Comparison of ENCODE assay signal across 8 cellular contexts in the genomic region with DNA sequence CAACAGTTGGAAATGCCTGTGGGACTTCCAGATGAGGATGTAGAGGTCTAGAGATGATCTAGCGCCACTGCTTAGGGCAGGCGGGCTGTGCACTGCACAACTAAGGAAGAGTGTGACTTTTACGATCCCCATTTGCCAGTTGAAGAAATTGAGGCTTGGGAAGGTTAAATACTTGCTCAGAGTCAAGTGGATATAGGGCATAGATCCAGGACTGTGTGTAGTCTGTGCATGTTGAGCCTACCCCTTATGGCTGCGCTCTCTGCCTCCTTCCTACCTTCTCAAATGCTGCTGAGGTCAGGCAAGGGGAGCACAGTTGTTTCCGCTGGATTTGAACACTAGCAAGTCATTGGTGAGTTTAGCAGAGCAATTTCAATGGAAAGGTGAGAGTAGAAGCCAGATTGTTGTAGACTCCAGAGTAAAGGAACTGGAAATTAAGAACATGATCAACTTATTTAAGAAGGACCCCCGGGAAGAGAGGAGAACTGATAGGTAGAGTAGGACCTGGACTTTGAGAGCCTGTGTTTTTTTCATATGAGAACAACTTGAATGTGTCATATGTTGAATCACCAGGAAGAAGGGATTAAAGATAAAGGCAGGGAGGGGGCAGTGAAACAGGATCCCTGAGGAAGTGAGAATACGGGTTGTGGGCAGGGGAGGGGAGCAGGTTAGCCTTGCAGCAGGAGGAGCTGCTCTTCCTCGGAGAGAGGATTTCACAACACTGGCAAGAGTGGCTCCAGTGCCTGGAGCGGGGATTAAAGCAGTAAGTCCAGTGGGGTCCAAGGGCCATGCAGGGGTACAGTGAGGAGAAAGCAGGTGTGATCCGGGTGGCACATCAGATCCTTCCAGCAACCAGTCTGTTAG. TPM values are rescaled to one million over a fixed set of nuclear protein-coding genes. Genes with fewer than 3 reads are reported as not detected.
DNase-seq lines count a peak whose midpoint lies in the region; ATAC-seq and TF ChIP-seq lines count a peak whose summit lies in the region.

No MANE protein-coding gene starts in this region.

- no peaks in the 10 kb centered on the region for H3K9me3 ChIP-seq in WERI-Rb-1 (ENCODE audit: severe bottlenecking)
- H3K9me3 ChIP-seq in upper lobe of left lung: no peaks in the 10 kb centered on the region

- peaks cover 44 to 77% (median 62%) of the 10 kb centered on the region in 4 donors for H3K4me1 ChIP-seq in upper lobe of left lung

- no peak for TF ChIP-seq EP300 in upper lobe of left lung (IDR thresholded peaks at IDR 0.05)

- 48 to 58% methylated on average over 10 of the region's 10 CpGs for WGBS in upper lobe of left lung, 2 donors

- H3K36me3 ChIP-seq in WERI-Rb-1: no peaks in the 10 kb centered on the region
- peaks cover 7 to 31% (median 23%) of the 10 kb centered on the region in 4 donors for H3K36me3 ChIP-seq in upper lobe of left lung

- H3K27me3 ChIP-seq in WERI-Rb-1 (ENCODE audit: insufficient read depth, low read depth, severe bottlenecking) (no peaks in the 10 kb centered on the region), upper lobe of left lung (no peaks in the 10 kb centered on the region)

- H3K27ac ChIP-seq in WERI-Rb-1: no peak overlapping the region
- H3K27ac ChIP-seq in upper lobe of left lung: peak overlapping the region; percentile 78 to 99 (median 98)

- peak overlapping the region; percentile 91 for H3K4me3 ChIP-seq in AG10803 (ENCODE audit: low read length)
- no peak overlapping the region for H3K4me3 ChIP-seq in WERI-Rb-1 (ENCODE audit: low read depth, low read length)
- H3K4me3 ChIP-seq in upper lobe of left lung: peak overlapping the region in 2 of 4 donors; percentile 94

- TF ChIP-seq CTCF in AG10803 (conservative IDR thresholded peaks at IDR 0.05; ENCODE audit: low read length): peak; percentile 25
- no peak for TF ChIP-seq CTCF in WERI-Rb-1 (IDR thresholded peaks at IDR 0.05; ENCODE audit: low read depth, low read length)
- no peak for TF ChIP-seq CTCF in upper lobe of left lung (IDR thresholded peaks at IDR 0.05)
- TF ChIP-seq CTCF in GM13977 (IDR thresholded peaks at IDR 0.05; ENCODE audit: extremely low read depth, insufficient read depth, missing control alignments): no peak

- no peak for TF ChIP-seq POLR2A in upper lobe of left lung (IDR thresholded peaks at IDR 0.05)

- ATAC-seq in upper lobe of left lung (ENCODE audit: low FRiP score in 2 of 2) (peak in 1 of 2 donors; percentile 13), HG02588 (IDR thresholded peaks at IDR 0.05; ENCODE audit: unreplicated experiment) (no peak)

- DNase-seq in AG10803 (ENCODE audit: low read depth): peak; percentile 73
- peak; percentile 78 for DNase-seq in HT-29 (ENCODE audit: low spot score)
- DNase-seq in WERI-Rb-1: peak; percentile 49
- DNase-seq in iris pigment epithelial cell (ENCODE audit: low read depth): peak; percentile 98
- peak in 1 of 2 donors; percentile 83 for DNase-seq in upper lobe of left lung
- no peak for DNase-seq in GM13977 (ENCODE audit: low spot score)
- no peak for DNase-seq in NCI-H345 (lab: John Stamatoyannopoulos, UW)

- in situ Hi-C loops in GM13977 (cut with MboI; ENCODE audit: low pct_unique_long_range_greater_than_20kb, low sequenced_read_pairs, unreplicated experiment): no loop called here

RNA-seq across cellular contexts. Expression of gene CAPN2, which starts 2.7 kb away (rescaled TPM):
- total RNA-seq in HT-29 (2014; rRNA removed; shearing (Covaris generic)): 101 and 121 TPM in 2 replicates
- 1,000 to 10,000 TPM in 1 of 6 donors, 100 to 1,000 TPM in 5; 271 to 1,436 (median 427) TPM for total RNA-seq in upper lobe of left lung

RNA-seq across cellular contexts. Expression of gene CAPN8, which starts 49.6 kb away (rescaled TPM):
- 50.6 and 71.9 TPM in 2 replicates for total RNA-seq in HT-29 (2014; rRNA removed; shearing (Covaris generic))
- 100 to 1,000 TPM in 1 of 6 donors, 10 to 100 TPM in 5; 40.3 to 274 (median 74.3) TPM for total RNA-seq in upper lobe of left lung

Comparison
In these comparisons a context has a peak if more than half of its experiments do, and no peak if none do; other contexts are left out.
1. DNase-seq: peak in AG10803 (single experiment), HT-29 (single experiment), WERI-Rb-1 (single experiment) and iris pigment epithelial cell (single experiment); none in GM13977 (single experiment) and NCI-H345 (single experiment).